Comparison of ENCODE assay signal across 14 cellular contexts in genomic region chr11:116640641-116641402, GRCh38.
"Had no signal": no experiment of that assay in that cellular context is flagged by ENCODE, and none has a peak within 500 bp of the region (broad histone marks: within the 10 kb centered on the region; RNA-seq: fewer than 3 reads in every experiment).

No MANE protein-coding gene starts in this region.

- ATAC-seq: effector memory CD8-positive, alpha-beta T cell had no signal

- H3K4me1 ChIP-seq: breast epithelium, heart left ventricle, psoas muscle, right lobe of liver, transverse colon had no signal

- H3K9me3 ChIP-seq: psoas muscle, right lobe of liver, transverse colon had no signal

- H3K4me3 ChIP-seq: breast epithelium, heart left ventricle, psoas muscle, right lobe of liver, smooth muscle cell, transverse colon had no signal

- H3K27me3 ChIP-seq: right lobe of liver, transverse colon had no signal

- H3K4me2 ChIP-seq: smooth muscle cell had no signal

- H3K27ac ChIP-seq: breast epithelium, epithelial cell of prostate, heart left ventricle, psoas muscle, right lobe of liver, transverse colon had no signal

- DNase-seq: activated CD4-positive, alpha-beta T cell treated with anti-CD3 and anti-CD28 coated beads for 4 hours; activated naive CD4-positive, alpha-beta T cell; aorta; cerebellar nuclear complex; effector memory CD8-positive, alpha-beta T cell; immature natural killer cell; stimulated activated naive CD4-positive, alpha-beta T cell treated with Interleukin-2 at 50 U/mL for 16 hours had no signal

- H3K36me3 ChIP-seq: breast epithelium, heart left ventricle, right lobe of liver, transverse colon had no signal
